In genomic region chr16:88012360-88012759, GRCh38 we compare ENCODE assay signal across 19 cellular contexts.
"Had no signal": no experiment of that assay in that cellular context is flagged by ENCODE, and none has a peak within 500 bp of the region (broad histone marks: within the 10 kb centered on the region; RNA-seq: fewer than 3 reads in every experiment).

No MANE protein-coding gene starts in this region.

- ATAC-seq: activated CD4-positive, CD25-positive, alpha-beta regulatory T cell treated with anti-CD3 and anti-CD28 coated beads, Interleukin-2, amount 50 U/mL, for 24 hours; activated CD8-positive, alpha-beta T cell treated with anti-CD3 and anti-CD28 coated beads, Interleukin-2, amount 10 ng/mL, durations not matched to agents 7 days and 5 days; body of pancreas; heart right ventricle; stimulated activated naive CD8-positive, alpha-beta T cell treated with anti-CD3 and anti-CD28 coated beads, Interleukin-15, Interleukin-2, amounts not matched to agents 100 U/mL and 50 U/mL, for 24 hours; T-helper 17 cell had no signal

- H3K4me3 ChIP-seq: body of pancreas, heart right ventricle, left lung, lung, prostate gland, tibial artery had no signal

- H3K9me3 ChIP-seq: body of pancreas, heart right ventricle, left lung, prostate gland, tibial artery had no signal

- H3K4me1 ChIP-seq: body of pancreas, prostate gland, tibial artery had no signal

- DNase-seq: activated CD4-positive, alpha-beta T cell treated with anti-CD3 and anti-CD28 coated beads, Interleukin-2, amount 50 U/mL, for 1 hour; activated CD8-positive, alpha-beta T cell treated with anti-CD3 and anti-CD28 coated beads, Interleukin-2, amount 10 ng/mL, durations not matched to agents 7 days and 5 days; activated gamma-delta T cell treated with Interleukin-2 at 50 U/mL for 16 hours; activated T-cell treated with anti-CD3 and anti-CD28 coated beads, Interleukin-2, amount 50 U/mL, for 1 hour; anterior cingulate cortex; body of pancreas; central memory CD4-positive, alpha-beta T cell; heart right ventricle; natural killer cell; stimulated activated CD4-positive, alpha-beta T cell treated with anti-CD3 and anti-CD28 coated beads, Interleukin-4, amount 100 ng/mL, for 4 hours; stimulated activated naive CD8-positive, alpha-beta T cell treated with anti-CD3 and anti-CD28 coated beads, Interleukin-15, Interleukin-2, amounts not matched to agents 100 U/mL and 50 U/mL, for 24 hours; substantia nigra; SW 1271; T-helper 17 cell had no signal

- H3K27ac ChIP-seq: body of pancreas, heart right ventricle, left lung, prostate gland, tibial artery had no signal

- H3K27me3 ChIP-seq: body of pancreas, heart right ventricle, left lung, tibial artery had no signal

- H3K36me3 ChIP-seq: prostate gland had no signal
